14 cellular contexts compared by ENCODE assay signal in the genomic region with DNA sequence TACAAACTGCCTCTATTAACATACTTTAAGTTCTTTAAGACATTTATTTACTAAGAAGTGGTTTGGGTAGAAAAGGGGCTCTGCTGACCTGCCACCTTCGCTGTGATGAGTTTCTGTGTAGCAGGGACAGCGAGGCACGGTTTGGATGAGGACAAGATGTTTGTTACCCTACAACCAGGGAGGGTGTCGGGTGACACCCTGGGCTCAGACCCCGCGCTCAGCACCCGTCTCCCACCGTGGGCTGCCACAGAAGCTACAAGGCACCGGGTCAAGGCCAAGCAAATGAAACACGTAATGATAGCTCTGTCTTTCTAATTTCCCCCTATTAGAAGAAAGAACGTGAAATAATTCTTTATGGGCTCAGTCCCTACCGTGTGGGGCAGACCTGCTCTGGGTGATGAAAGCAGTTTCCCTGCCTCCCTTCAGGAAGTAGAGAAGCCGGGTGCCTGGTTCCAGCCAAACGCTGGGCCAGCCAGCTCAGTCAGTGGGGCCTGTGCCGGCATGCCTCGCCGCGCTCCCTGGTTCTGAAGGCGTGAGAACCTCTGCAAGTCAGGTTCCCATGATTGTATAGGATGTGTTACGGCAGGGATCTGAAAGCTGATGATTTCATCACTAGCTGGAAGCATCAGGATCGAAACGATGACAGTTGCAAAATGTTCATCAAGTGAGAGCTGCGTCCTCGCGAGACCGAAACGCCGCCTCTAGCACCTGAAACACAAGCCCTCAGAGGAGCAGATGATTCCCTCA. TPM values are rescaled to one million over a fixed set of nuclear protein-coding genes. Genes with fewer than 3 reads are reported as not detected.
DNase-seq lines count a peak whose midpoint lies in the region; TF ChIP-seq lines count a peak whose summit lies in the region.
"Had no signal": no experiment of that assay in that cellular context is flagged by ENCODE, and none has a peak within 500 bp of the region (broad histone marks: within the 10 kb centered on the region; RNA-seq: fewer than 3 reads in every experiment).

No MANE protein-coding gene starts in this region.

- WGBS in mesodermal cell (ENCODE audit: insufficient coverage in 2 of 2), 2 experiments = 93 to 96% methylated on average over 28 of the region's 28 CpGs

- H3K27me3 Mint-ChIP-seq in brain = no peaks in the 10 kb centered on the region
- no peaks in the 10 kb centered on the region for H3K27me3 Mint-ChIP-seq in type B pancreatic cell
- H3K27me3 Mint-ChIP-seq: activated CD4-positive, alpha-beta memory T cell treated with anti-CD3 and anti-CD28 coated beads for 36 hours; CD8-positive, alpha-beta memory T cell; central memory CD8-positive, alpha-beta T cell had no signal

- H3K9ac ChIP-seq in colonic mucosa (ENCODE audit: low read depth in 2 of 2, low read length in 2 of 2) = no peak overlapping the region

- peaks cover 16% of the 10 kb centered on the region for H3K4me1 ChIP-seq in mesodermal cell (ENCODE audit: control insufficient read depth, insufficient read depth, low read length, poor library complexity, severe bottlenecking)
- peaks cover 8% of the 10 kb centered on the region for H3K4me1 ChIP-seq in colonic mucosa

- H3K4me3 ChIP-seq in mesodermal cell (ENCODE audit: extremely low read depth, insufficient read depth, low read length, poor library complexity, severe bottlenecking) (no peak overlapping the region), colonic mucosa (no peak overlapping the region)
- H3K4me3 ChIP-seq: K562 had no signal

- peak overlapping the region; percentile 36 for H3K27ac ChIP-seq in mesodermal cell (ENCODE audit: low read depth, low read length, severe bottlenecking)
- no peak overlapping the region for H3K27ac ChIP-seq in colonic mucosa

- H3K4me3 Mint-ChIP-seq in brain (peak overlapping the region in 1 of 5 experiments; percentile 20), type B pancreatic cell (peak overlapping the region; percentile 92)
- H3K4me3 Mint-ChIP-seq: activated CD4-positive, alpha-beta memory T cell treated with anti-CD3 and anti-CD28 coated beads for 36 hours; CD8-positive, alpha-beta memory T cell; central memory CD8-positive, alpha-beta T cell had no signal

- no peaks in the 10 kb centered on the region for H3K27me3 ChIP-seq in colonic mucosa

- H3K36me3 ChIP-seq in mesodermal cell (ENCODE audit: control insufficient read depth, insufficient read depth, low read length) (peaks cover 14% of the 10 kb centered on the region), colonic mucosa (no peaks in the 10 kb centered on the region)

- DNase-seq in NCI-H2107 (lab: John Stamatoyannopoulos, UW) = peak; percentile 65
- no peak for DNase-seq in type B pancreatic cell (ENCODE audit: extremely low spot score, unreplicated experiment)
- no peak for DNase-seq in activated CD4-positive, alpha-beta T cell treated with anti-CD3 and anti-CD28 coated beads for 4 hours
- DNase-seq in SKM-1 (lab: John Stamatoyannopoulos, UW; ENCODE audit: unreplicated experiment) = no peak
- DNase-seq in colonic mucosa = no peak
- DNase-seq: activated CD4-positive, alpha-beta memory T cell treated with anti-CD3 and anti-CD28 coated beads for 36 hours; CD8-positive, alpha-beta memory T cell; NCI-H2029; PC-3 had no signal

- TF ChIP-seq CTCF in brain (conservative IDR thresholded peaks at IDR 0.05) = no peak
- no peak for TF ChIP-seq CTCF in type B pancreatic cell (conservative IDR thresholded peaks at IDR 0.05)
- TF ChIP-seq CTCF in colonic mucosa (IDR thresholded peaks at IDR 0.05) = no peak

- intact Hi-C loops in colonic mucosa (cut with DNase I) = no loop called here

- H3K4me1 Mint-ChIP-seq in brain = peaks cover 42% of the 10 kb centered on the region
- peaks cover 29% of the 10 kb centered on the region for H3K4me1 Mint-ChIP-seq in type B pancreatic cell (ENCODE audit: unreplicated experiment)

- H3K36me3 Mint-ChIP-seq in brain = peaks cover 29% of the 10 kb centered on the region
- peaks cover 10% of the 10 kb centered on the region for H3K36me3 Mint-ChIP-seq in type B pancreatic cell
- H3K36me3 Mint-ChIP-seq: activated CD4-positive, alpha-beta memory T cell treated with anti-CD3 and anti-CD28 coated beads for 36 hours had no signal

- H3K9me3 Mint-ChIP-seq in brain = no peaks in the 10 kb centered on the region
- no peaks in the 10 kb centered on the region for H3K9me3 Mint-ChIP-seq in type B pancreatic cell
- H3K9me3 Mint-ChIP-seq: activated CD4-positive, alpha-beta memory T cell treated with anti-CD3 and anti-CD28 coated beads for 36 hours; CD8-positive, alpha-beta memory T cell; central memory CD8-positive, alpha-beta T cell had no signal

- H3K9me3 ChIP-seq in mesodermal cell (ENCODE audit: control insufficient read depth, low read length) (no peaks in the 10 kb centered on the region), colonic mucosa (no peaks in the 10 kb centered on the region)

- H3K27ac Mint-ChIP-seq in brain (peak overlapping the region in 3 of 5 experiments; percentile 63 to 94 (median 77)), type B pancreatic cell (peak overlapping the region; percentile 89)
- H3K27ac Mint-ChIP-seq: activated CD4-positive, alpha-beta memory T cell treated with anti-CD3 and anti-CD28 coated beads for 36 hours had no signal

RNA-seq across cellular contexts. Expression of a gene that starts 3.9 kb away (rescaled TPM):
- polyA plus RNA-seq in brain (ENCODE audit: insufficient read depth, low read depth, low replicate concordance) = 0.31 TPM
- polyA plus RNA-seq in mesodermal cell (2013, experiment 1 of 2) = not detected
- 0.15 TPM for polyA plus RNA-seq in mesodermal cell (2013, experiment 2 of 2)
- total RNA-seq in type B pancreatic cell (ENCODE audit: low replicate concordance) = 10.3 and 34.7 TPM in 2 replicates
- not detected for total RNA-seq in colonic mucosa
- total RNA-seq: activated CD4-positive, alpha-beta memory T cell treated with anti-CD3 and anti-CD28 coated beads for 36 hours; CD8-positive, alpha-beta memory T cell; K562; mucosa of gallbladder; PC-3 had no signal
- polyA plus RNA-seq: CD8-positive, alpha-beta memory T cell; K562 had no signal

Comparison
In these comparisons a context has a peak if more than half of its experiments do, and no peak if none do; other contexts are left out.
1. RNA of a gene that starts 3.9 kb away (total RNA-seq): 10.3 to 34.7 TPM in type B pancreatic cell; not detected in colonic mucosa; every median in the first group is over 10 times any median in the second.